2 cellular contexts compared by ENCODE assay signal in the genomic region with DNA sequence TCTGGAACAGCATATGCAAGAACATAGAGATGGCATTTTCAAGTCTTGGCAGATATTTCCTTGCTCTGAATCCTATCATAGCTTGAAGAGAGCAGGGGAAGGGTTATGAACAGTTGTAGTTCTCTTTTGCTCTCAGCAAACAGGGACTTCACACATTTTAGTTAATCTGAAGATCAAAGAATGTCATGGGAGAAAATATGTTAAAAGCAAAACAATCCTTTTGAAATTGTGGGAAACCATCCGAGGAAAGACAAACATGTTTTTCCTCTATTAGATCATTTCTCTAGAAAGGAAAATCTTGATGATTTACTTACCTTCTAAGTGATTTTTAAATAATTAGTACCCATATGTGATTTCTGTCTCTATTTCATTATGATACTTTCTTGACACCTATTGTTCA.
TF ChIP-seq lines count a peak whose summit lies in the region.

No MANE protein-coding gene starts in this region.

TF ChIP-seq in A549, 52 proteins besides CTCF, POLR2A, EP300 and RAD21:
- TF ChIP-seq, protein P1, sequence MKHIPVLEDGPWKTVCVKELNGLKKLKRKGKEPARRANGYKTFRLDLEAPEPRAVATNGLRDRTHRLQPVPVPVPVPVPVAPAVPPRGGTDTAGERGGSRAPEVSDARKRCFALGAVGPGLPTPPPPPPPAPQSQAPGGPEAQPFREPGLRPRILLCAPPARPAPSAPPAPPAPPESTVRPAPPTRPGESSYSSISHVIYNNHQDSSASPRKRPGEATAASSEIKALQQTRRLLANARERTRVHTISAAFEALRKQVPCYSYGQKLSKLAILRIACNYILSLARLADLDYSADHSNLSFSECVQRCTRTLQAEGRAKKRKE (CRISPR knock-in tag; IDR thresholded peaks at IDR 0.05; ENCODE audit: low read depth): no peak
- TF ChIP-seq NPAS2 (CRISPR knock-in tag; IDR thresholded peaks at IDR 0.05; ENCODE audit: borderline replicate concordance) (no peak), HOXB5 (CRISPR knock-in tag; IDR thresholded peaks at IDR 0.05) (no peak), HOXB13 (CRISPR knock-in tag; IDR thresholded peaks at IDR 0.05; ENCODE audit: low read depth) (no peak), CEBPB (IDR thresholded peaks at IDR 0.05) (no peak), MAFK (IDR thresholded peaks at IDR 0.05; ENCODE audit: partially characterized antibody) (no peak), FOSB (CRISPR knock-in tag; IDR thresholded peaks at IDR 0.05) (no peak), RARB (CRISPR knock-in tag; IDR thresholded peaks at IDR 0.05) (no peak), PHF8 (IDR thresholded peaks at IDR 0.05; ENCODE audit: borderline replicate concordance, low read depth) (no peak), NR3C1 (IDR thresholded peaks at IDR 0.05) (no peak), BHLHE40 (IDR thresholded peaks at IDR 0.05; ENCODE audit: low read depth, low read length) (no peak), TP53 (CRISPR knock-in tag; IDR thresholded peaks at IDR 0.05) (no peak), CBX8 (IDR thresholded peaks at IDR 0.05) (no peak), MAZ (IDR thresholded peaks at IDR 0.05; ENCODE audit: borderline replicate concordance, low read depth, low read length) (no peak)
- TF ChIP-seq, protein P2, sequence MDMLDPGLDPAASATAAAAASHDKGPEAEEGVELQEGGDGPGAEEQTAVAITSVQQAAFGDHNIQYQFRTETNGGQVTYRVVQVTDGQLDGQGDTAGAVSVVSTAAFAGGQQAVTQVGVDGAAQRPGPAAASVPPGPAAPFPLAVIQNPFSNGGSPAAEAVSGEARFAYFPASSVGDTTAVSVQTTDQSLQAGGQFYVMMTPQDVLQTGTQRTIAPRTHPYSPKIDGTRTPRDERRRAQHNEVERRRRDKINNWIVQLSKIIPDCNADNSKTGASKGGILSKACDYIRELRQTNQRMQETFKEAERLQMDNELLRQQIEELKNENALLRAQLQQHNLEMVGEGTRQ (IDR thresholded peaks at IDR 0.05): no peak
- TF ChIP-seq, protein P3, sequence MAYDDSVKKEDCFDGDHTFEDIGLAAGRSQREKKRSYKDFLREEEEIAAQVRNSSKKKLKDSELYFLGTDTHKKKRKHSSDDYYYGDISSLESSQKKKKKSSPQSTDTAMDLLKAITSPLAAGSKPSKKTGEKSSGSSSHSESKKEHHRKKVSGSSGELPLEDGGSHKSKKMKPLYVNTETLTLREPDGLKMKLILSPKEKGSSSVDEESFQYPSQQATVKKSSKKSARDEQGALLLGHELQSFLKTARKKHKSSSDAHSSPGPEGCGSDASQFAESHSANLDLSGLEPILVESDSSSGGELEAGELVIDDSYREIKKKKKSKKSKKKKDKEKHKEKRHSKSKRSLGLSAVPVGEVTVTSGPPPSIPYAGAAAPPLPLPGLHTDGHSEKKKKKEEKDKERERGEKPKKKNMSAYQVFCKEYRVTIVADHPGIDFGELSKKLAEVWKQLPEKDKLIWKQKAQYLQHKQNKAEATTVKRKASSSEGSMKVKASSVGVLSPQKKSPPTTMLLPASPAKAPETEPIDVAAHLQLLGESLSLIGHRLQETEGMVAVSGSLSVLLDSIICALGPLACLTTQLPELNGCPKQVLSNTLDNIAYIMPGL (CRISPR knock-in tag; IDR thresholded peaks at IDR 0.05; ENCODE audit: borderline replicate concordance): no peak
- TF ChIP-seq, protein P4, sequence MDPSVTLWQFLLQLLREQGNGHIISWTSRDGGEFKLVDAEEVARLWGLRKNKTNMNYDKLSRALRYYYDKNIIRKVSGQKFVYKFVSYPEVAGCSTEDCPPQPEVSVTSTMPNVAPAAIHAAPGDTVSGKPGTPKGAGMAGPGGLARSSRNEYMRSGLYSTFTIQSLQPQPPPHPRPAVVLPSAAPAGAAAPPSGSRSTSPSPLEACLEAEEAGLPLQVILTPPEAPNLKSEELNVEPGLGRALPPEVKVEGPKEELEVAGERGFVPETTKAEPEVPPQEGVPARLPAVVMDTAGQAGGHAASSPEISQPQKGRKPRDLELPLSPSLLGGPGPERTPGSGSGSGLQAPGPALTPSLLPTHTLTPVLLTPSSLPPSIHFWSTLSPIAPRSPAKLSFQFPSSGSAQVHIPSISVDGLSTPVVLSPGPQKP (IDR thresholded peaks at IDR 0.05; ENCODE audit: low read depth, low read length): no peak
- TF ChIP-seq, protein P5, sequence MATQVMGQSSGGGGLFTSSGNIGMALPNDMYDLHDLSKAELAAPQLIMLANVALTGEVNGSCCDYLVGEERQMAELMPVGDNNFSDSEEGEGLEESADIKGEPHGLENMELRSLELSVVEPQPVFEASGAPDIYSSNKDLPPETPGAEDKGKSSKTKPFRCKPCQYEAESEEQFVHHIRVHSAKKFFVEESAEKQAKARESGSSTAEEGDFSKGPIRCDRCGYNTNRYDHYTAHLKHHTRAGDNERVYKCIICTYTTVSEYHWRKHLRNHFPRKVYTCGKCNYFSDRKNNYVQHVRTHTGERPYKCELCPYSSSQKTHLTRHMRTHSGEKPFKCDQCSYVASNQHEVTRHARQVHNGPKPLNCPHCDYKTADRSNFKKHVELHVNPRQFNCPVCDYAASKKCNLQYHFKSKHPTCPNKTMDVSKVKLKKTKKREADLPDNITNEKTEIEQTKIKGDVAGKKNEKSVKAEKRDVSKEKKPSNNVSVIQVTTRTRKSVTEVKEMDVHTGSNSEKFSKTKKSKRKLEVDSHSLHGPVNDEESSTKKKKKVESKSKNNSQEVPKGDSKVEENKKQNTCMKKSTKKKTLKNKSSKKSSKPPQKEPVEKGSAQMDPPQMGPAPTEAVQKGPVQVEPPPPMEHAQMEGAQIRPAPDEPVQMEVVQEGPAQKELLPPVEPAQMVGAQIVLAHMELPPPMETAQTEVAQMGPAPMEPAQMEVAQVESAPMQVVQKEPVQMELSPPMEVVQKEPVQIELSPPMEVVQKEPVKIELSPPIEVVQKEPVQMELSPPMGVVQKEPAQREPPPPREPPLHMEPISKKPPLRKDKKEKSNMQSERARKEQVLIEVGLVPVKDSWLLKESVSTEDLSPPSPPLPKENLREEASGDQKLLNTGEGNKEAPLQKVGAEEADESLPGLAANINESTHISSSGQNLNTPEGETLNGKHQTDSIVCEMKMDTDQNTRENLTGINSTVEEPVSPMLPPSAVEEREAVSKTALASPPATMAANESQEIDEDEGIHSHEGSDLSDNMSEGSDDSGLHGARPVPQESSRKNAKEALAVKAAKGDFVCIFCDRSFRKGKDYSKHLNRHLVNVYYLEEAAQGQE (IDR thresholded peaks at IDR 0.05): no peak

TF ChIP-seq in IMR-90, 13 proteins besides CTCF, POLR2A, EP300 and RAD21:
- TF ChIP-seq, protein P4 (IDR thresholded peaks at IDR 0.05; ENCODE audit: borderline replicate concordance, low read depth, low read length): no peak
- no peak for TF ChIP-seq RFX5 (IDR thresholded peaks at IDR 0.05; ENCODE audit: low read depth, low read length)
- no peak for TF ChIP-seq FOS (IDR thresholded peaks at IDR 0.05; ENCODE audit: low read depth, low read length)
- no peak for TF ChIP-seq MAFK (IDR thresholded peaks at IDR 0.05; ENCODE audit: low read depth, low read length)
- no peak for TF ChIP-seq BHLHE40 (IDR thresholded peaks at IDR 0.05; ENCODE audit: low read depth, low read length)
- no peak for TF ChIP-seq NFE2L2 (IDR thresholded peaks at IDR 0.05; ENCODE audit: low read depth, low read length)
- TF ChIP-seq CHD1 (IDR thresholded peaks at IDR 0.05; ENCODE audit: low read depth, low read length): no peak
- no peak for TF ChIP-seq CEBPB (IDR thresholded peaks at IDR 0.05; ENCODE audit: low read depth, low read length)
- no peak for TF ChIP-seq RCOR1 (IDR thresholded peaks at IDR 0.05; ENCODE audit: insufficient replicate concordance, low read length)
- TF ChIP-seq SMC3 (IDR thresholded peaks at IDR 0.05; ENCODE audit: low read depth, low read length): no peak
TF ChIP-seq in IMR-90: peak in this region for 0.
